8 cellular contexts compared by ENCODE assay signal in genomic region chr17:1365445-1366039, GRCh38. TPM values are rescaled to one million over a fixed set of nuclear protein-coding genes. Genes with fewer than 3 reads are reported as not detected.
DNase-seq lines count a peak whose midpoint lies in the region; ATAC-seq, FAIRE-seq and TF ChIP-seq lines count a peak whose summit lies in the region.

No MANE protein-coding gene starts in this region.

- peak; percentile 67 for ATAC-seq in left ventricle myocardium superior
- no peak for ATAC-seq in HG03108 (IDR thresholded peaks at IDR 0.05; ENCODE audit: unreplicated experiment)
- no peak for ATAC-seq in GM19324 (IDR thresholded peaks at IDR 0.05; ENCODE audit: low FRiP score, unreplicated experiment)

- H3K36me3 Mint-ChIP-seq in astrocyte (ENCODE audit: low read depth, unreplicated experiment) = peaks cover 12% of the 10 kb centered on the region

- peak; percentile 85 for DNase-seq in GM12865 (ENCODE audit: low read depth)
- DNase-seq in NCI-H146 treated with DMSO at 0.1 percent for 48 hours (lab: John Stamatoyannopoulos, UW; ENCODE audit: unreplicated experiment) = peak; percentile 20
- DNase-seq in T follicular helper cell (ENCODE audit: low read depth) = peak; percentile 45
- DNase-seq in astrocyte (ENCODE audit: low read depth) = peak; percentile 59
- DNase-seq in left ventricle myocardium superior = no peak
- peak; percentile 74 for DNase-seq in renal cortical epithelial cell (ENCODE audit: low read depth)

- peaks cover 27% of the 10 kb centered on the region for H3K4me1 ChIP-seq in astrocyte (ENCODE audit: insufficient read depth, low read length)

- H3K79me2 ChIP-seq in astrocyte (ENCODE audit: insufficient read depth, low read length) = peaks cover 100% of the 10 kb centered on the region

- no peaks in the 10 kb centered on the region for H3K9me3 ChIP-seq in astrocyte (ENCODE audit: insufficient read depth, low read depth, low read length)

- TF ChIP-seq CTCF in GM12865 (IDR thresholded peaks at IDR 0.05; ENCODE audit: insufficient read depth, low read depth, low read length, missing control alignments) (peak; percentile 80), astrocyte (IDR thresholded peaks at IDR 0.05; ENCODE audit: insufficient read depth, low read depth, low read length) (peak; percentile 95)

- H3K4me2 ChIP-seq in astrocyte (ENCODE audit: low read length) = peak overlapping the region; percentile 15

- H3K27ac ChIP-seq in astrocyte (ENCODE audit: low read depth, low read length) = peak overlapping the region; percentile 36

- H3K36me3 ChIP-seq in astrocyte (ENCODE audit: insufficient read depth, low read length) = peaks cover 10% of the 10 kb centered on the region

- no peak overlapping the region for H2AFZ ChIP-seq in astrocyte (ENCODE audit: low read depth, low read length)

- no peak overlapping the region for H3K9ac ChIP-seq in astrocyte (ENCODE audit: low read length)

- H3K4me3 ChIP-seq in GM12865 (ENCODE audit: low read depth, low read length) = no peak overlapping the region
- H3K4me3 ChIP-seq in astrocyte (ENCODE audit: insufficient read depth, low read depth, low read length) = no peak overlapping the region

- peak overlapping the region; percentile 62 for H3K27ac Mint-ChIP-seq in astrocyte (ENCODE audit: unreplicated experiment)

- H3K27me3 ChIP-seq in astrocyte (ENCODE audit: insufficient read depth, low read length) = no peaks in the 10 kb centered on the region

- no peak for FAIRE-seq in astrocyte (lab: Jason Lieb, UNC)

- H4K20me1 ChIP-seq in astrocyte (ENCODE audit: insufficient read depth, low read length) = peaks cover 100% of the 10 kb centered on the region

- H3K4me3 Mint-ChIP-seq in astrocyte (ENCODE audit: unreplicated experiment) = no peak overlapping the region

- H3K27me3 Mint-ChIP-seq in astrocyte (ENCODE audit: low read depth, unreplicated experiment) = no peaks in the 10 kb centered on the region

- intact Hi-C loops in left ventricle myocardium superior (cut with micrococcal nuclease) = loop anchor here (10.0 kb wide), 1 partner anchor 149 kb away; the partner anchor contains the start of gene INPP5K

- H3K4me1 Mint-ChIP-seq in astrocyte (ENCODE audit: low read depth, unreplicated experiment) = peaks cover 43% of the 10 kb centered on the region

- no peaks in the 10 kb centered on the region for H3K9me3 Mint-ChIP-seq in astrocyte (ENCODE audit: unreplicated experiment)

RNA-seq across cellular contexts. Expression of gene YWHAE, which starts 34.5 kb away (rescaled TPM):
- 756 and 771 TPM in 2 replicates for total RNA-seq in astrocyte
- total RNA-seq in left ventricle myocardium superior = 620 TPM
- total RNA-seq in renal cortical epithelial cell = 615 and 1,023 TPM in 2 replicates
